Comparison of ENCODE assay signal across 11 cellular contexts in the genomic region with DNA sequence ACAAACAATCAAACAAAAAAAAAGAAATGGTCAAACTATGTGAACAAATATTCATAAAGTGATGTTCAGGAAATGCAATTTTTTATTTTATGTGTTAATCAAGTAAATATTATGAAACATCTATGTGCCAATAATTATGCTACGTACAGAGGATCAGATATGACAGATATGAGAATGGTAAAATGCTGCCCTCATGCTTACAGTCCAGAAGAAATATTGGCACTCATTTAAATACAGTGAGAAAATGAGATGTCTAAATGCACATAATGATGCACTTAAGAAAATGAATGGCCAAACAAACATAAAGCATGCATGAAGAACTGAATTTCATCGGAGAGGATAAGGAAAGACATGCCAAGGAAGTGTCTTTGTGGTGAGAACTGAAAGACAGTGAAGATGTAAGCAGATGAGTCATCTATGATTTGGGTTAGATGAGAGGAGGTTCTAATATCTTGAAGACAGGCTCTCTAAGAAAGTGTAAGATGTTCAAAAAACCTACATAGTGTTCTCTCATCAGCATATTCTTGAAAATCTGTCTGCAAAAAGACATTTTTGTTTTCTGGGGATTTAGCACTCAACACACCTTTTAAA.
A peak's percentile ranks its signal among the peaks of the same experiment; 100 is the strongest.
DNase-seq lines count a peak whose midpoint lies in the region; ATAC-seq and TF ChIP-seq lines count a peak whose summit lies in the region.
"Had no signal": no experiment of that assay in that cellular context is flagged by ENCODE, and none has a peak within 500 bp of the region (broad histone marks: within the 10 kb centered on the region; RNA-seq: fewer than 3 reads in every experiment).

No MANE protein-coding gene starts in this region.

- H3K4me3 Mint-ChIP-seq in activated naive CD8-positive, alpha-beta T cell treated with anti-CD3 and anti-CD28 coated beads, Interleukin-2, amount 50 U/mL, for 24 hours = no peak overlapping the region
- no peak overlapping the region for H3K4me3 Mint-ChIP-seq in activated naive CD8-positive, alpha-beta T cell treated with anti-CD3 and anti-CD28 coated beads for 36 hours

- no peak for DNase-seq in activated naive CD8-positive, alpha-beta T cell treated with anti-CD3 and anti-CD28 coated beads, Interleukin-2, amount 50 U/mL, for 24 hours
- DNase-seq in activated naive CD8-positive, alpha-beta T cell treated with anti-CD3 and anti-CD28 coated beads for 36 hours = no peak
- DNase-seq in superior temporal gyrus (ENCODE audit: extremely low spot score) (peak; percentile 26), iPS-NIHi7 (ENCODE audit: extremely low spot score) (no peak), activated gamma-delta T cell (lab: John Stamatoyannopoulos, UW) (no peak), T-helper 9 cell (no peak)
- DNase-seq: activated CD8-positive, alpha-beta memory T cell treated with anti-CD3 and anti-CD28 coated beads for 24 hours; DMS53; NCI-H526 treated with DMSO at 0.1 percent for 48 hours had no signal

- H3K27ac Mint-ChIP-seq in activated naive CD8-positive, alpha-beta T cell treated with anti-CD3 and anti-CD28 coated beads, Interleukin-2, amount 50 U/mL, for 24 hours = no peak overlapping the region
- no peak overlapping the region for H3K27ac Mint-ChIP-seq in activated naive CD8-positive, alpha-beta T cell treated with anti-CD3 and anti-CD28 coated beads for 36 hours

- ATAC-seq in activated naive CD8-positive, alpha-beta T cell treated with anti-CD3 and anti-CD28 coated beads, Interleukin-2, amount 50 U/mL, for 24 hours = peak; percentile 40
- ATAC-seq in HG03095 (IDR thresholded peaks at IDR 0.05; ENCODE audit: unreplicated experiment) (peak; percentile 97), SK-N-SH treated with all-trans-retinoic acid at 6 μM for 48 hours (peak; percentile 70)

- H3K36me3 Mint-ChIP-seq in activated naive CD8-positive, alpha-beta T cell treated with anti-CD3 and anti-CD28 coated beads, Interleukin-2, amount 50 U/mL, for 24 hours (ENCODE audit: low read depth) = no peaks in the 10 kb centered on the region
- H3K36me3 Mint-ChIP-seq in activated naive CD8-positive, alpha-beta T cell treated with anti-CD3 and anti-CD28 coated beads for 36 hours = no peaks in the 10 kb centered on the region

- no peaks in the 10 kb centered on the region for H3K27me3 Mint-ChIP-seq in activated naive CD8-positive, alpha-beta T cell treated with anti-CD3 and anti-CD28 coated beads, Interleukin-2, amount 50 U/mL, for 24 hours
- no peaks in the 10 kb centered on the region for H3K27me3 Mint-ChIP-seq in activated naive CD8-positive, alpha-beta T cell treated with anti-CD3 and anti-CD28 coated beads for 36 hours

- no peaks in the 10 kb centered on the region for H3K9me3 Mint-ChIP-seq in activated naive CD8-positive, alpha-beta T cell treated with anti-CD3 and anti-CD28 coated beads, Interleukin-2, amount 50 U/mL, for 24 hours
- H3K9me3 Mint-ChIP-seq in activated naive CD8-positive, alpha-beta T cell treated with anti-CD3 and anti-CD28 coated beads for 36 hours = peaks cover 11% of the 10 kb centered on the region

- peaks cover 6% of the 10 kb centered on the region for H3K4me1 Mint-ChIP-seq in activated naive CD8-positive, alpha-beta T cell treated with anti-CD3 and anti-CD28 coated beads, Interleukin-2, amount 50 U/mL, for 24 hours
- peaks cover 6% of the 10 kb centered on the region for H3K4me1 Mint-ChIP-seq in activated naive CD8-positive, alpha-beta T cell treated with anti-CD3 and anti-CD28 coated beads for 36 hours

TF ChIP-seq in SK-N-SH treated with all-trans-retinoic acid at 6 μM for 48 hours, 23 proteins besides CTCF, POLR2A, EP300 and RAD21:
- TF ChIP-seq ZC3H10 (CRISPR knock-in tag; IDR thresholded peaks at IDR 0.05) = no peak
- TF ChIP-seq TOX (CRISPR knock-in tag; IDR thresholded peaks at IDR 0.05; ENCODE audit: borderline replicate concordance) = peak; percentile 82; the same call in 1 of the 2 replicates
- no peak for TF ChIP-seq ZFP30 (CRISPR knock-in tag; IDR thresholded peaks at IDR 0.05)

Comparison
In these comparisons a context has a peak if more than half of its experiments do, and no peak if none do; other contexts are left out.
1. ATAC-seq: peak in every context shown above with its lines; median percentile 97 in HG03095; 70 in SK-N-SH treated with all-trans-retinoic acid at 6 μM for 48 hours; 40 in activated naive CD8-positive, alpha-beta T cell treated with anti-CD3 and anti-CD28 coated beads, Interleukin-2, amount 50 U/mL, for 24 hours.